In genomic region chr4:1579834-1580686, GRCh38 we compare ENCODE assay signal across 8 cellular contexts.
DNase-seq lines count a peak whose midpoint lies in the region; ATAC-seq, FAIRE-seq and TF ChIP-seq lines count a peak whose summit lies in the region.

No MANE protein-coding gene starts in this region.

- TF ChIP-seq CTCF in foreskin keratinocyte (conservative IDR thresholded peaks at IDR 0.05) (no peak), testis (IDR thresholded peaks at IDR 0.05) (no peak)

- H3K4me3 Mint-ChIP-seq in activated T-helper 2 cell treated with anti-CD3 and anti-CD28 coated beads, Interferon-gamma antibody, Interleukin-2, Interleukin-4, amounts not matched to agents 10 μg/mL and 5 μg/mL and 100 μg/mL, durations not matched to agents 14 hours and 24 hours and 36 hours (ENCODE audit: low read depth), result peak overlapping the region; percentile 67

- peak overlapping the region; percentile 43; the same call in 1 of the 2 replicates for H3K4me3 ChIP-seq in GM08714 (ENCODE audit: low read length)
- H3K4me3 ChIP-seq in testis, result peak overlapping the region; percentile 60 to 61

- H3K36me3 ChIP-seq in testis (ENCODE audit: low read depth, missing control alignments), result no peaks in the 10 kb centered on the region

- H3K36me3 Mint-ChIP-seq in activated T-helper 2 cell treated with anti-CD3 and anti-CD28 coated beads, Interferon-gamma antibody, Interleukin-2, Interleukin-4, amounts not matched to agents 10 μg/mL and 5 μg/mL and 100 μg/mL, durations not matched to agents 14 hours and 24 hours and 36 hours (ENCODE audit: low read depth), result no peaks in the 10 kb centered on the region

- H3K4me1 ChIP-seq in foreskin keratinocyte (no peaks in the 10 kb centered on the region), testis (no peaks in the 10 kb centered on the region)

- 1 to 2% methylated on average over 29 to 52 of the region's 52 CpGs for WGBS in testis, 2 donors

- TF ChIP-seq POLR2A in testis (IDR thresholded peaks at IDR 0.05), result no peak

- H3K27me3 ChIP-seq in foreskin keratinocyte (peaks cover 14% of the 10 kb centered on the region), testis (no peaks in the 10 kb centered on the region)

- no peaks in the 10 kb centered on the region for H3K27me3 Mint-ChIP-seq in activated T-helper 2 cell treated with anti-CD3 and anti-CD28 coated beads, Interferon-gamma antibody, Interleukin-2, Interleukin-4, amounts not matched to agents 10 μg/mL and 5 μg/mL and 100 μg/mL, durations not matched to agents 14 hours and 24 hours and 36 hours (ENCODE audit: low read depth)

- FAIRE-seq in RCC 7860 (lab: Jason Lieb, UNC), result no peak

- H3K9me3 Mint-ChIP-seq in activated T-helper 2 cell treated with anti-CD3 and anti-CD28 coated beads, Interferon-gamma antibody, Interleukin-2, Interleukin-4, amounts not matched to agents 10 μg/mL and 5 μg/mL and 100 μg/mL, durations not matched to agents 14 hours and 24 hours and 36 hours, result no peaks in the 10 kb centered on the region

- H3K27ac Mint-ChIP-seq in activated T-helper 2 cell treated with anti-CD3 and anti-CD28 coated beads, Interferon-gamma antibody, Interleukin-2, Interleukin-4, amounts not matched to agents 10 μg/mL and 5 μg/mL and 100 μg/mL, durations not matched to agents 14 hours and 24 hours and 36 hours, result peak overlapping the region; percentile 68

- peak; percentile 27 for DNase-seq in RCC 7860 (ENCODE audit: low spot score)
- peak; percentile 82 for DNase-seq in activated T-helper 2 cell treated with anti-CD3 and anti-CD28 coated beads, Interferon-gamma antibody, Interleukin-2, Interleukin-4, amounts not matched to agents 10 μg/mL and 5 μg/mL and 100 μg/mL, durations not matched to agents 14 hours and 24 hours and 36 hours (ENCODE audit: low spot score)
- peak; percentile 30 to 70 for DNase-seq in foreskin keratinocyte
- DNase-seq in occipital lobe (lab: John Stamatoyannopoulos, UW), result peak; percentile 50
- peak; percentile 92 for DNase-seq in testis

- H3K27ac ChIP-seq in foreskin keratinocyte, result no peak overlapping the region
- H3K27ac ChIP-seq in testis, result peak overlapping the region; percentile 68 to 74

- no peaks in the 10 kb centered on the region for H3K9me3 ChIP-seq in testis

- intact Hi-C loops in activated T-helper 2 cell treated with anti-CD3 and anti-CD28 coated beads, Interferon-gamma antibody, Interleukin-2, Interleukin-4, amounts not matched to agents 10 μg/mL and 5 μg/mL and 100 μg/mL, durations not matched to agents 14 hours and 24 hours and 36 hours (cut with micrococcal nuclease), result loop anchor here (1.0 kb wide), 1 partner anchor 233 kb away; the partner anchor contains the start of gene UVSSA
- intact Hi-C loops in testis (cut with DNase I; ENCODE audit: low total_unique reads), result no loop called here

- ATAC-seq in HG03097 (IDR thresholded peaks at IDR 0.05; ENCODE audit: low FRiP score, unreplicated experiment) (peak; percentile 37), foreskin keratinocyte (peak; percentile 73), GM21526 (IDR thresholded peaks at IDR 0.05; ENCODE audit: low FRiP score, unreplicated experiment) (no peak)

- H3K4me1 Mint-ChIP-seq in activated T-helper 2 cell treated with anti-CD3 and anti-CD28 coated beads, Interferon-gamma antibody, Interleukin-2, Interleukin-4, amounts not matched to agents 10 μg/mL and 5 μg/mL and 100 μg/mL, durations not matched to agents 14 hours and 24 hours and 36 hours (ENCODE audit: low read depth), result peaks cover 2% of the 10 kb centered on the region

Comparison
In these comparisons a context has a peak if more than half of its experiments do, and no peak if none do; other contexts are left out.
1. DNase-seq: peak in every context shown above with its lines; median percentile 92 in testis; 82 in activated T-helper 2 cell treated with anti-CD3 and anti-CD28 coated beads, Interferon-gamma antibody, Interleukin-2, Interleukin-4, amounts not matched to agents 10 μg/mL and 5 μg/mL and 100 μg/mL, durations not matched to agents 14 hours and 24 hours and 36 hours; 50 in foreskin keratinocyte; 50 in occipital lobe; 27 in RCC 7860.